Comparison of ENCODE assay signal across 17 cellular contexts in the genomic region with DNA sequence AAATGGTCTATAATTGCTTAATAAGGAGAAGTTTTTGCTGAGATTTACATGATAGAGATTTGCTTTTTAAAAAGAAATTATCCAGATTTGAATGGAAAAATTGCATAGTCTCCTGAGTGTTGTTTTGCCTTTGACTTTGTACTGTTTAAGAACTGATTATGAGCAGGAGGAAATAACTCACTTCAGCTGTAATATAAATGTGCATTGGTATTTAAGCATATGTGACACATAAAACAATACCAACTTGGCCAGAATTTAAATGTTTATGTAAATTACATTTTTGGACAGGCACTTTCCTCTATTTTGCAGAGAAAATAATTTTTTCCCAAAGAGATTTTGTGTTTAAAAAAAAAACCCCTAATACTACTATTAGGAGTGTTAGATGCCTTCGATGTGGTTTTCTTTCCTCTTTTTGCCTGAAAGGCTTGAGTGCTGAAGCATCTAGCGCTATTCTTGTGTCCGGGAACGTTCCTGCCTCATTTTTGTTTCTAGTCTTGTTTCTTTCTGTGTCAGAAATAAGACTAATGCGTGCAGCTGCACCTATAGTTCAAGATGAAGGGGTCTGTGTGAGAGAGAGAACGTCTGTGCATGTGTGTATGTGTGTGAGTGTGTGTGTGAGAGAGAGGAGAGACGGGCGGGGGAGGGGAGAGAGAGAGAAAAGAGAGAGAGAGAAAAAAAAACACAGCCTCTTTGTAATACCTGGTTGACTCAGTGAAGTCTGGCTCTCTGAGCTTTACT.
DNase-seq lines count a peak whose midpoint lies in the region; ATAC-seq lines count a peak whose summit lies in the region.
"Had no signal": no experiment of that assay in that cellular context is flagged by ENCODE, and none has a peak within 500 bp of the region (broad histone marks: within the 10 kb centered on the region; RNA-seq: fewer than 3 reads in every experiment).

No MANE protein-coding gene starts in this region.

- intact Hi-C loops in activated CD4-positive, alpha-beta T cell treated with anti-CD3 and anti-CD28 coated beads for 36 hours (cut with DNase I, micrococcal nuclease), result no loop called here
- intact Hi-C loops in activated CD4-positive, alpha-beta T cell treated with anti-CD3 and anti-CD28 coated beads, Interleukin-2, amount 10 ng/mL, durations not matched to agents 24 days and 14 days (cut with micrococcal nuclease), result no loop called here
- intact Hi-C loops in posterior vena cava (cut with DNase I), result no loop called here

- no peak overlapping the region for H3K18ac ChIP-seq in neuronal stem cell (ENCODE audit: low read length)

- no peaks in the 10 kb centered on the region for H3K9me3 ChIP-seq in neuronal stem cell (replicated peaks in 1 of 2; ENCODE audit: control insufficient read depth in 2 of 2, insufficient read depth in 1 of 2, low read depth in 1 of 2, low read length in 2 of 2)

- POLR2A ChIA-PET in activated CD4-positive, alpha-beta T cell treated with anti-CD3 and anti-CD28 coated beads for 36 hours (lab: Charles Lee), result no interaction called here
- POLR2A ChIA-PET in activated naive CD8-positive, alpha-beta T cell treated with anti-CD3 and anti-CD28 coated beads, Interleukin-2, amount 10 ng/mL, durations not matched to agents 7 days and 5 days (lab: Charles Lee), result no interaction called here

- H3K27me3 ChIP-seq in neuronal stem cell (ENCODE audit: control insufficient read depth in 3 of 3, insufficient read depth in 3 of 3, low read depth in 1 of 3, low read length in 3 of 3), result no peaks in the 10 kb centered on the region

- H3K9ac ChIP-seq in neuronal stem cell (ENCODE audit: low read depth, low read length, poor library complexity), result no peak overlapping the region

- peaks cover 2% of the 10 kb centered on the region for H3K79me1 ChIP-seq in neuronal stem cell (ENCODE audit: low read depth, low read length)

- peaks cover 9 to 30% of the 10 kb centered on the region in 2 donors for H3K4me1 ChIP-seq in neuronal stem cell (ENCODE audit: control insufficient read depth in 2 of 2, insufficient read depth in 1 of 2, low read depth in 1 of 2, low read length in 2 of 2)

- peaks cover 42% of the 10 kb centered on the region for H3K4me1 Mint-ChIP-seq in activated CD4-positive, alpha-beta T cell treated with anti-CD3 and anti-CD28 coated beads for 36 hours
- peaks cover 24% of the 10 kb centered on the region for H3K4me1 Mint-ChIP-seq in activated CD4-positive, alpha-beta T cell treated with anti-CD3 and anti-CD28 coated beads, Interleukin-2, amount 10 ng/mL, durations not matched to agents 24 days and 14 days
- H3K4me1 Mint-ChIP-seq in activated naive CD8-positive, alpha-beta T cell treated with anti-CD3 and anti-CD28 coated beads, Interleukin-2, amount 10 ng/mL, durations not matched to agents 7 days and 5 days, result peaks cover 18% of the 10 kb centered on the region

- no peak overlapping the region for H3K14ac ChIP-seq in neuronal stem cell (ENCODE audit: low read length)

- H4K8ac ChIP-seq in neuronal stem cell (ENCODE audit: low read depth, low read length), result no peak overlapping the region

- no peak overlapping the region for H2AFZ ChIP-seq in neuronal stem cell (ENCODE audit: low read length)

- peak overlapping the region; percentile 17 for H3K27ac ChIP-seq in neuronal stem cell (replicated peaks; ENCODE audit: low read length)

- H3K23ac ChIP-seq in neuronal stem cell (ENCODE audit: low read depth, low read length, poor library complexity), result no peak overlapping the region

- WGBS in neuronal stem cell (ENCODE audit: extremely low coverage in 2 of 2, insufficient read length in 2 of 2, insufficient replicate concordance in 1 of 2), 2 donors, result no CpG with 5 or more reads among the region's 8 CpGs

- H3K27me3 Mint-ChIP-seq in activated CD4-positive, alpha-beta T cell treated with anti-CD3 and anti-CD28 coated beads for 36 hours, result no peaks in the 10 kb centered on the region
- no peaks in the 10 kb centered on the region for H3K27me3 Mint-ChIP-seq in activated CD4-positive, alpha-beta T cell treated with anti-CD3 and anti-CD28 coated beads, Interleukin-2, amount 10 ng/mL, durations not matched to agents 24 days and 14 days
- H3K27me3 Mint-ChIP-seq in activated naive CD8-positive, alpha-beta T cell treated with anti-CD3 and anti-CD28 coated beads, Interleukin-2, amount 10 ng/mL, durations not matched to agents 7 days and 5 days, result no peaks in the 10 kb centered on the region

- peak overlapping the region; percentile 56 for H3K27ac Mint-ChIP-seq in activated CD4-positive, alpha-beta T cell treated with anti-CD3 and anti-CD28 coated beads for 36 hours
- no peak overlapping the region for H3K27ac Mint-ChIP-seq in activated CD4-positive, alpha-beta T cell treated with anti-CD3 and anti-CD28 coated beads, Interleukin-2, amount 10 ng/mL, durations not matched to agents 24 days and 14 days
- H3K27ac Mint-ChIP-seq in activated naive CD8-positive, alpha-beta T cell treated with anti-CD3 and anti-CD28 coated beads, Interleukin-2, amount 10 ng/mL, durations not matched to agents 7 days and 5 days, result peak overlapping the region; percentile 17

- ATAC-seq in activated CD4-positive, alpha-beta T cell treated with anti-CD3 and anti-CD28 coated beads for 36 hours, result peak; percentile 34
- peak; percentile 63 for ATAC-seq in HG02623 (IDR thresholded peaks at IDR 0.05; ENCODE audit: unreplicated experiment)
- no peak for ATAC-seq in activated naive CD8-positive, alpha-beta T cell treated with anti-CD3 and anti-CD28 coated beads, Interleukin-2, amount 10 ng/mL, durations not matched to agents 7 days and 5 days (ENCODE audit: low read depth)
- ATAC-seq: K562, left lobe of liver, right cardiac atrium, SK-N-SH treated with all-trans-retinoic acid at 6 μM for 48 hours had no signal

- peaks cover 3% of the 10 kb centered on the region for H3K36me3 Mint-ChIP-seq in activated CD4-positive, alpha-beta T cell treated with anti-CD3 and anti-CD28 coated beads for 36 hours (ENCODE audit: low read depth)
- peaks cover 3% of the 10 kb centered on the region for H3K36me3 Mint-ChIP-seq in activated CD4-positive, alpha-beta T cell treated with anti-CD3 and anti-CD28 coated beads, Interleukin-2, amount 10 ng/mL, durations not matched to agents 24 days and 14 days (ENCODE audit: low read depth)
- no peaks in the 10 kb centered on the region for H3K36me3 Mint-ChIP-seq in activated naive CD8-positive, alpha-beta T cell treated with anti-CD3 and anti-CD28 coated beads, Interleukin-2, amount 10 ng/mL, durations not matched to agents 7 days and 5 days

- no peak overlapping the region for H2BK12ac ChIP-seq in neuronal stem cell (ENCODE audit: low read length)

- no peak overlapping the region for H3K4ac ChIP-seq in neuronal stem cell (ENCODE audit: low read length)

- peak overlapping the region; percentile 27 for H3K4me3 Mint-ChIP-seq in activated CD4-positive, alpha-beta T cell treated with anti-CD3 and anti-CD28 coated beads for 36 hours
- no peak overlapping the region for H3K4me3 Mint-ChIP-seq in activated CD4-positive, alpha-beta T cell treated with anti-CD3 and anti-CD28 coated beads, Interleukin-2, amount 10 ng/mL, durations not matched to agents 24 days and 14 days
- H3K4me3 Mint-ChIP-seq in activated naive CD8-positive, alpha-beta T cell treated with anti-CD3 and anti-CD28 coated beads, Interleukin-2, amount 10 ng/mL, durations not matched to agents 7 days and 5 days, result peak overlapping the region; percentile 11

- H3K36me3 ChIP-seq in neuronal stem cell (replicated peaks in 1 of 2; ENCODE audit: control insufficient read depth in 2 of 2, insufficient read depth in 2 of 2, low read length in 2 of 2), result no peaks in the 10 kb centered on the region

- no peak overlapping the region for H3K4me3 ChIP-seq in neuronal stem cell (ENCODE audit: low read length in 2 of 2)
- H3K4me3 ChIP-seq: K562 had no signal

- no peak overlapping the region for H2AK5ac ChIP-seq in neuronal stem cell (ENCODE audit: low read depth, low read length)

- peak overlapping the region; percentile 18 for H3K4me2 ChIP-seq in neuronal stem cell (ENCODE audit: insufficient read depth, low read length, poor library complexity, severe bottlenecking)

- H2BK15ac ChIP-seq in neuronal stem cell (ENCODE audit: low read length), result no peak overlapping the region

- CTCF ChIA-PET in activated CD4-positive, alpha-beta T cell treated with anti-CD3 and anti-CD28 coated beads for 36 hours (lab: Charles Lee), result no interaction called here

- H3K9me3 Mint-ChIP-seq in activated CD4-positive, alpha-beta T cell treated with anti-CD3 and anti-CD28 coated beads for 36 hours (ENCODE audit: low read depth), result no peaks in the 10 kb centered on the region
- no peaks in the 10 kb centered on the region for H3K9me3 Mint-ChIP-seq in activated CD4-positive, alpha-beta T cell treated with anti-CD3 and anti-CD28 coated beads, Interleukin-2, amount 10 ng/mL, durations not matched to agents 24 days and 14 days
- no peaks in the 10 kb centered on the region for H3K9me3 Mint-ChIP-seq in activated naive CD8-positive, alpha-beta T cell treated with anti-CD3 and anti-CD28 coated beads, Interleukin-2, amount 10 ng/mL, durations not matched to agents 7 days and 5 days

- DNase-seq in activated CD4-positive, alpha-beta T cell treated with anti-CD3 and anti-CD28 coated beads for 36 hours, result peak; percentile 46
- no peak for DNase-seq in activated CD4-positive, alpha-beta T cell treated with anti-CD3 and anti-CD28 coated beads, Interleukin-2, amount 10 ng/mL, durations not matched to agents 24 days and 14 days
- no peak for DNase-seq in activated naive CD8-positive, alpha-beta T cell treated with anti-CD3 and anti-CD28 coated beads, Interleukin-2, amount 10 ng/mL, durations not matched to agents 7 days and 5 days
- DNase-seq in neuronal stem cell (ENCODE audit: low spot score) (no peak), iPS-NIHi11 (ENCODE audit: low spot score) (no peak), posterior vena cava (ENCODE audit: low spot score) (no peak)
- DNase-seq in activated CD4-positive, CD25-positive, alpha-beta regulatory T cell treated with anti-CD3 and anti-CD28 coated beads, Interleukin-2, amount 50 U/mL, for 72 hours, result no peak
- DNase-seq: 8988T; activated CD4-positive, alpha-beta T cell treated with anti-CD3 and anti-CD28 coated beads, Interleukin-2, amount 50 U/mL, for 48 hours; aorta; EL; NCI-H524; right cardiac atrium had no signal

- no peak overlapping the region for H2BK5ac ChIP-seq in neuronal stem cell (ENCODE audit: low read length)

- H4K91ac ChIP-seq in neuronal stem cell (ENCODE audit: low read depth, low read length, poor library complexity), result no peak overlapping the region

- H2BK120ac ChIP-seq in neuronal stem cell (ENCODE audit: low read depth, low read length), result no peak overlapping the region
